Comparison of ENCODE assay signal across 1 cellular context in the genomic region with DNA sequence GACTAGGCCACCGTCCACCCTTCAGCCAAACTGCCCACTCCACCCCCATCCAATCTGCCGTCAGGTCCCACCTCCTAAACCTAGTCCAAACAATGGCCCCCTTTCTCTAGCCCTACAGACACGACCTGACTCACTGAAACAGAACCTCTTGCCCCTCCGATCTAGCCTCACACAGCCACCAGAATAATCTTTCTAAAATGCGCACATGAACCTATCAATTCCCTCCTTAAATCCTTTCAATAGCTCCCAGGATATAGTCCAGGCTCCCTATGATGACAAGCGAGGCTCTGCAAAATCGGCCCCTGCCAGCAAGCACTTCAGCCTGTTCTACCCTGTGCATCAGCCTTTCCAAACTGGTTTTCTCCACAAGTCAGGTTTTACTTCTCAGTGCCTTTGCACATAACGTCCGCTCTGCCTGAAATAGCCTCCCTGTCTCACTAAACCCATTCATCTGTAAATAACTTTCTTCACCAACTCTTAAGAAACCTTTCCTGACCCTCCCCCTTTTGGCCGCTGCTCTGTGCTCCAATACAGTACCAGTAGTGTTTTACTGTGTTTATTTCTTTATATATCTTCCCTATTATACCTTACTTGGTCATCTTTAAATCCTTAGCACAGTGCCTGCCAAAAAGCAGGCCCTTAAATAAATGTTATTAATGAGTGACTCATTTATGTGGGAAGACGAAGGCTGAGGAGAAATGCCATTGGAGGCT.
TF ChIP-seq lines count a peak whose summit lies in the region.

No MANE protein-coding gene starts in this region.

TF ChIP-seq in HepG2, 621 proteins besides CTCF, POLR2A, EP300 and RAD21 (continued from another document and continues in another):
- TF ChIP-seq, protein P1, sequence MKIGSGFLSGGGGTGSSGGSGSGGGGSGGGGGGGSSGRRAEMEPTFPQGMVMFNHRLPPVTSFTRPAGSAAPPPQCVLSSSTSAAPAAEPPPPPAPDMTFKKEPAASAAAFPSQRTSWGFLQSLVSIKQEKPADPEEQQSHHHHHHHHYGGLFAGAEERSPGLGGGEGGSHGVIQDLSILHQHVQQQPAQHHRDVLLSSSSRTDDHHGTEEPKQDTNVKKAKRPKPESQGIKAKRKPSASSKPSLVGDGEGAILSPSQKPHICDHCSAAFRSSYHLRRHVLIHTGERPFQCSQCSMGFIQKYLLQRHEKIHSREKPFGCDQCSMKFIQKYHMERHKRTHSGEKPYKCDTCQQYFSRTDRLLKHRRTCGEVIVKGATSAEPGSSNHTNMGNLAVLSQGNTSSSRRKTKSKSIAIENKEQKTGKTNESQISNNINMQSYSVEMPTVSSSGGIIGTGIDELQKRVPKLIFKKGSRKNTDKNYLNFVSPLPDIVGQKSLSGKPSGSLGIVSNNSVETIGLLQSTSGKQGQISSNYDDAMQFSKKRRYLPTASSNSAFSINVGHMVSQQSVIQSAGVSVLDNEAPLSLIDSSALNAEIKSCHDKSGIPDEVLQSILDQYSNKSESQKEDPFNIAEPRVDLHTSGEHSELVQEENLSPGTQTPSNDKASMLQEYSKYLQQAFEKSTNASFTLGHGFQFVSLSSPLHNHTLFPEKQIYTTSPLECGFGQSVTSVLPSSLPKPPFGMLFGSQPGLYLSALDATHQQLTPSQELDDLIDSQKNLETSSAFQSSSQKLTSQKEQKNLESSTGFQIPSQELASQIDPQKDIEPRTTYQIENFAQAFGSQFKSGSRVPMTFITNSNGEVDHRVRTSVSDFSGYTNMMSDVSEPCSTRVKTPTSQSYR (CRISPR knock-in tag; IDR thresholded peaks at IDR 0.05; ENCODE audit: borderline replicate concordance): peak; percentile 48; the same call in 1 of the 2 replicates
- TF ChIP-seq ZSCAN30 (CRISPR knock-in tag; IDR thresholded peaks at IDR 0.05) (no peak), ZFY (CRISPR knock-in tag; IDR thresholded peaks at IDR 0.05) (no peak), ZNF317 (CRISPR knock-in tag; IDR thresholded peaks at IDR 0.05) (no peak), NAIF1 (CRISPR knock-in tag; IDR thresholded peaks at IDR 0.05; ENCODE audit: borderline replicate concordance) (0 out of 2 replicates have a peak, but pooled peaks have one; percentile 64), ZSCAN21 (CRISPR knock-in tag; IDR thresholded peaks at IDR 0.05; ENCODE audit: borderline replicate concordance) (no peak), ARHGAP35 (CRISPR knock-in tag; IDR thresholded peaks at IDR 0.05; ENCODE audit: borderline replicate concordance) (no peak), EZH2 (conservative IDR thresholded peaks at IDR 0.05; ENCODE audit: low read depth, low read length) (no peak), ZNF670 (CRISPR knock-in tag; IDR thresholded peaks at IDR 0.05; ENCODE audit: borderline replicate concordance) (no peak), ZNF616 (CRISPR knock-in tag; IDR thresholded peaks at IDR 0.05; ENCODE audit: low read depth) (no peak), HOXA3 (CRISPR knock-in tag; IDR thresholded peaks at IDR 0.05) (no peak), ZNF766 (CRISPR knock-in tag; IDR thresholded peaks at IDR 0.05; ENCODE audit: borderline replicate concordance) (no peak), IKZF4 (CRISPR knock-in tag; IDR thresholded peaks at IDR 0.05; ENCODE audit: borderline replicate concordance, low read depth, not compliant biosample characterization) (no peak), LCORL (IDR thresholded peaks at IDR 0.05) (0 out of 2 replicates have a peak, but pooled peaks have one; percentile 24), LCORL (CRISPR knock-in tag; IDR thresholded peaks at IDR 0.05) (0 out of 2 replicates have a peak, but pooled peaks have one; percentile 59), ZNF549 (CRISPR knock-in tag; IDR thresholded peaks at IDR 0.05) (no peak), NFKBIZ (CRISPR knock-in tag; IDR thresholded peaks at IDR 0.05) (no peak), ZNF75D (CRISPR knock-in tag; IDR thresholded peaks at IDR 0.05; ENCODE audit: borderline replicate concordance) (no peak), ZNF672 (CRISPR knock-in tag; IDR thresholded peaks at IDR 0.05) (no peak), RFXAP (CRISPR knock-in tag; IDR thresholded peaks at IDR 0.05; ENCODE audit: borderline replicate concordance) (no peak), KMT2A (CRISPR knock-in tag; IDR thresholded peaks at IDR 0.05) (0 out of 2 replicates have a peak, but pooled peaks have one; percentile 36), ZNF263 (CRISPR knock-in tag; IDR thresholded peaks at IDR 0.05) (no peak), YY1 (IDR thresholded peaks at IDR 0.05; ENCODE audit: insufficient read depth, insufficient replicate concordance, low read depth, low read length) (no peak), THYN1 (CRISPR knock-in tag; IDR thresholded peaks at IDR 0.05; ENCODE audit: borderline replicate concordance, low read depth) (no peak), ZFP1 (CRISPR knock-in tag; IDR thresholded peaks at IDR 0.05) (no peak), ZMYM3 (CRISPR knock-in tag; IDR thresholded peaks at IDR 0.05) (peak; percentile 18; the same call in 1 of the 2 replicates), NFE2L1 (CRISPR knock-in tag; IDR thresholded peaks at IDR 0.05; ENCODE audit: borderline replicate concordance) (no peak), ZNF720 (CRISPR knock-in tag; IDR thresholded peaks at IDR 0.05) (no peak), MEIS1 (CRISPR knock-in tag; IDR thresholded peaks at IDR 0.05; ENCODE audit: borderline replicate concordance) (no peak), ZNF235 (CRISPR knock-in tag; IDR thresholded peaks at IDR 0.05; ENCODE audit: borderline replicate concordance) (no peak), FOXJ3 (CRISPR knock-in tag; IDR thresholded peaks at IDR 0.05; ENCODE audit: borderline replicate concordance) (no peak), ZNF343 (CRISPR knock-in tag; IDR thresholded peaks at IDR 0.05) (no peak)
- TF ChIP-seq, protein P2, sequence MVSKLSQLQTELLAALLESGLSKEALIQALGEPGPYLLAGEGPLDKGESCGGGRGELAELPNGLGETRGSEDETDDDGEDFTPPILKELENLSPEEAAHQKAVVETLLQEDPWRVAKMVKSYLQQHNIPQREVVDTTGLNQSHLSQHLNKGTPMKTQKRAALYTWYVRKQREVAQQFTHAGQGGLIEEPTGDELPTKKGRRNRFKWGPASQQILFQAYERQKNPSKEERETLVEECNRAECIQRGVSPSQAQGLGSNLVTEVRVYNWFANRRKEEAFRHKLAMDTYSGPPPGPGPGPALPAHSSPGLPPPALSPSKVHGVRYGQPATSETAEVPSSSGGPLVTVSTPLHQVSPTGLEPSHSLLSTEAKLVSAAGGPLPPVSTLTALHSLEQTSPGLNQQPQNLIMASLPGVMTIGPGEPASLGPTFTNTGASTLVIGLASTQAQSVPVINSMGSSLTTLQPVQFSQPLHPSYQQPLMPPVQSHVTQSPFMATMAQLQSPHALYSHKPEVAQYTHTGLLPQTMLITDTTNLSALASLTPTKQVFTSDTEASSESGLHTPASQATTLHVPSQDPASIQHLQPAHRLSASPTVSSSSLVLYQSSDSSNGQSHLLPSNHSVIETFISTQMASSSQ (IDR thresholded peaks at IDR 0.05; ENCODE audit: low read depth): no peak
- TF ChIP-seq, protein P2 (CRISPR knock-in tag; IDR thresholded peaks at IDR 0.05; ENCODE audit: borderline replicate concordance): no peak
- TF ChIP-seq, protein P3, sequence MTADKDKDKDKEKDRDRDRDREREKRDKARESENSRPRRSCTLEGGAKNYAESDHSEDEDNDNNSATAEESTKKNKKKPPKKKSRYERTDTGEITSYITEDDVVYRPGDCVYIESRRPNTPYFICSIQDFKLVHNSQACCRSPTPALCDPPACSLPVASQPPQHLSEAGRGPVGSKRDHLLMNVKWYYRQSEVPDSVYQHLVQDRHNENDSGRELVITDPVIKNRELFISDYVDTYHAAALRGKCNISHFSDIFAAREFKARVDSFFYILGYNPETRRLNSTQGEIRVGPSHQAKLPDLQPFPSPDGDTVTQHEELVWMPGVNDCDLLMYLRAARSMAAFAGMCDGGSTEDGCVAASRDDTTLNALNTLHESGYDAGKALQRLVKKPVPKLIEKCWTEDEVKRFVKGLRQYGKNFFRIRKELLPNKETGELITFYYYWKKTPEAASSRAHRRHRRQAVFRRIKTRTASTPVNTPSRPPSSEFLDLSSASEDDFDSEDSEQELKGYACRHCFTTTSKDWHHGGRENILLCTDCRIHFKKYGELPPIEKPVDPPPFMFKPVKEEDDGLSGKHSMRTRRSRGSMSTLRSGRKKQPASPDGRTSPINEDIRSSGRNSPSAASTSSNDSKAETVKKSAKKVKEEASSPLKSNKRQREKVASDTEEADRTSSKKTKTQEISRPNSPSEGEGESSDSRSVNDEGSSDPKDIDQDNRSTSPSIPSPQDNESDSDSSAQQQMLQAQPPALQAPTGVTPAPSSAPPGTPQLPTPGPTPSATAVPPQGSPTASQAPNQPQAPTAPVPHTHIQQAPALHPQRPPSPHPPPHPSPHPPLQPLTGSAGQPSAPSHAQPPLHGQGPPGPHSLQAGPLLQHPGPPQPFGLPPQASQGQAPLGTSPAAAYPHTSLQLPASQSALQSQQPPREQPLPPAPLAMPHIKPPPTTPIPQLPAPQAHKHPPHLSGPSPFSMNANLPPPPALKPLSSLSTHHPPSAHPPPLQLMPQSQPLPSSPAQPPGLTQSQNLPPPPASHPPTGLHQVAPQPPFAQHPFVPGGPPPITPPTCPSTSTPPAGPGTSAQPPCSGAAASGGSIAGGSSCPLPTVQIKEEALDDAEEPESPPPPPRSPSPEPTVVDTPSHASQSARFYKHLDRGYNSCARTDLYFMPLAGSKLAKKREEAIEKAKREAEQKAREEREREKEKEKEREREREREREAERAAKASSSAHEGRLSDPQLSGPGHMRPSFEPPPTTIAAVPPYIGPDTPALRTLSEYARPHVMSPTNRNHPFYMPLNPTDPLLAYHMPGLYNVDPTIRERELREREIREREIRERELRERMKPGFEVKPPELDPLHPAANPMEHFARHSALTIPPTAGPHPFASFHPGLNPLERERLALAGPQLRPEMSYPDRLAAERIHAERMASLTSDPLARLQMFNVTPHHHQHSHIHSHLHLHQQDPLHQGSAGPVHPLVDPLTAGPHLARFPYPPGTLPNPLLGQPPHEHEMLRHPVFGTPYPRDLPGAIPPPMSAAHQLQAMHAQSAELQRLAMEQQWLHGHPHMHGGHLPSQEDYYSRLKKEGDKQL (CRISPR knock-in tag; IDR thresholded peaks at IDR 0.05; ENCODE audit: low read depth): no peak
- TF ChIP-seq, protein P4, sequence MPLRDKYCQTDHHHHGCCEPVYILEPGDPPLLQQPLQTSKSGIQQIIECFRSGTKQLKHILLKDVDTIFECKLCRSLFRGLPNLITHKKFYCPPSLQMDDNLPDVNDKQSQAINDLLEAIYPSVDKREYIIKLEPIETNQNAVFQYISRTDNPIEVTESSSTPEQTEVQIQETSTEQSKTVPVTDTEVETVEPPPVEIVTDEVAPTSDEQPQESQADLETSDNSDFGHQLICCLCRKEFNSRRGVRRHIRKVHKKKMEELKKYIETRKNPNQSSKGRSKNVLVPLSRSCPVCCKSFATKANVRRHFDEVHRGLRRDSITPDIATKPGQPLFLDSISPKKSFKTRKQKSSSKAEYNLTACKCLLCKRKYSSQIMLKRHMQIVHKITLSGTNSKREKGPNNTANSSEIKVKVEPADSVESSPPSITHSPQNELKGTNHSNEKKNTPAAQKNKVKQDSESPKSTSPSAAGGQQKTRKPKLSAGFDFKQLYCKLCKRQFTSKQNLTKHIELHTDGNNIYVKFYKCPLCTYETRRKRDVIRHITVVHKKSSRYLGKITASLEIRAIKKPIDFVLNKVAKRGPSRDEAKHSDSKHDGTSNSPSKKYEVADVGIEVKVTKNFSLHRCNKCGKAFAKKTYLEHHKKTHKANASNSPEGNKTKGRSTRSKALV (CRISPR knock-in tag; IDR thresholded peaks at IDR 0.05): no peak
- TF ChIP-seq, protein P5, sequence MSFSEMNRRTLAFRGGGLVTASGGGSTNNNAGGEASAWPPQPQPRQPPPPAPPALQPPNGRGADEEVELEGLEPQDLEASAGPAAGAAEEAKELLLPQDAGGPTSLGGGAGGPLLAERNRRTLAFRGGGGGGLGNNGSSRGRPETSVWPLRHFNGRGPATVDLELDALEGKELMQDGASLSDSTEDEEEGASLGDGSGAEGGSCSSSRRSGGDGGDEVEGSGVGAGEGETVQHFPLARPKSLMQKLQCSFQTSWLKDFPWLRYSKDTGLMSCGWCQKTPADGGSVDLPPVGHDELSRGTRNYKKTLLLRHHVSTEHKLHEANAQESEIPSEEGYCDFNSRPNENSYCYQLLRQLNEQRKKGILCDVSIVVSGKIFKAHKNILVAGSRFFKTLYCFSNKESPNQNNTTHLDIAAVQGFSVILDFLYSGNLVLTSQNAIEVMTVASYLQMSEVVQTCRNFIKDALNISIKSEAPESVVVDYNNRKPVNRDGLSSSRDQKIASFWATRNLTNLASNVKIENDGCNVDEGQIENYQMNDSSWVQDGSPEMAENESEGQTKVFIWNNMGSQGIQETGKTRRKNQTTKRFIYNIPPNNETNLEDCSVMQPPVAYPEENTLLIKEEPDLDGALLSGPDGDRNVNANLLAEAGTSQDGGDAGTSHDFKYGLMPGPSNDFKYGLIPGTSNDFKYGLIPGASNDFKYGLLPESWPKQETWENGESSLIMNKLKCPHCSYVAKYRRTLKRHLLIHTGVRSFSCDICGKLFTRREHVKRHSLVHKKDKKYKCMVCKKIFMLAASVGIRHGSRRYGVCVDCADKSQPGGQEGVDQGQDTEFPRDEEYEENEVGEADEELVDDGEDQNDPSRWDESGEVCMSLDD (CRISPR knock-in tag; IDR thresholded peaks at IDR 0.05; ENCODE audit: borderline replicate concordance): no peak
- TF ChIP-seq, protein P6, sequence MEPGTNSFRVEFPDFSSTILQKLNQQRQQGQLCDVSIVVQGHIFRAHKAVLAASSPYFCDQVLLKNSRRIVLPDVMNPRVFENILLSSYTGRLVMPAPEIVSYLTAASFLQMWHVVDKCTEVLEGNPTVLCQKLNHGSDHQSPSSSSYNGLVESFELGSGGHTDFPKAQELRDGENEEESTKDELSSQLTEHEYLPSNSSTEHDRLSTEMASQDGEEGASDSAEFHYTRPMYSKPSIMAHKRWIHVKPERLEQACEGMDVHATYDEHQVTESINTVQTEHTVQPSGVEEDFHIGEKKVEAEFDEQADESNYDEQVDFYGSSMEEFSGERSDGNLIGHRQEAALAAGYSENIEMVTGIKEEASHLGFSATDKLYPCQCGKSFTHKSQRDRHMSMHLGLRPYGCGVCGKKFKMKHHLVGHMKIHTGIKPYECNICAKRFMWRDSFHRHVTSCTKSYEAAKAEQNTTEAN (CRISPR knock-in tag; conservative IDR thresholded peaks at IDR 0.05): no peak
- TF ChIP-seq, protein P7, sequence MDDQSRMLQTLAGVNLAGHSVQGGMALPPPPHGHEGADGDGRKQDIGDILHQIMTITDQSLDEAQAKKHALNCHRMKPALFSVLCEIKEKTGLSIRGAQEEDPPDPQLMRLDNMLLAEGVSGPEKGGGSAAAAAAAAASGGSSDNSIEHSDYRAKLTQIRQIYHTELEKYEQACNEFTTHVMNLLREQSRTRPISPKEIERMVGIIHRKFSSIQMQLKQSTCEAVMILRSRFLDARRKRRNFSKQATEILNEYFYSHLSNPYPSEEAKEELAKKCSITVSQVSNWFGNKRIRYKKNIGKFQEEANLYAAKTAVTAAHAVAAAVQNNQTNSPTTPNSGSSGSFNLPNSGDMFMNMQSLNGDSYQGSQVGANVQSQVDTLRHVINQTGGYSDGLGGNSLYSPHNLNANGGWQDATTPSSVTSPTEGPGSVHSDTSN (CRISPR knock-in tag; IDR thresholded peaks at IDR 0.05; ENCODE audit: borderline replicate concordance): no peak
